15 cellular contexts compared by ENCODE assay signal in genomic region chr9:126877418-126877817, GRCh38. TPM values are rescaled to one million over a fixed set of nuclear protein-coding genes. Genes with fewer than 3 reads are reported as not detected.
DNase-seq lines count a peak whose midpoint lies in the region; ATAC-seq and TF ChIP-seq lines count a peak whose summit lies in the region.
"Had no signal": no experiment of that assay in that cellular context is flagged by ENCODE, and none has a peak within 500 bp of the region (broad histone marks: within the 10 kb centered on the region; RNA-seq: fewer than 3 reads in every experiment).

No MANE protein-coding gene starts in this region.

- H3K36me3 ChIP-seq in upper lobe of left lung, result peaks cover 5 to 32% (median 21%) of the 10 kb centered on the region in 4 donors

- POLR2A ChIA-PET in T-cell (lab: Charles Lee), result no interaction called here

- H3K4me3 Mint-ChIP-seq in activated naive CD4-positive, alpha-beta T cell treated with anti-CD3 and anti-CD28 coated beads, Interleukin-2, amount 50 U/mL, for 24 hours, result no peak overlapping the region
- no peak overlapping the region for H3K4me3 Mint-ChIP-seq in activated naive CD4-positive, alpha-beta T cell treated with anti-CD3 and anti-CD28 coated beads for 36 hours
- H3K4me3 Mint-ChIP-seq in T-cell, result peak overlapping the region in 1 of 3 donors; percentile 29
- H3K4me3 Mint-ChIP-seq in effector memory CD8-positive, alpha-beta T cell, result peak overlapping the region; percentile 60 to 63
- H3K4me3 Mint-ChIP-seq in stimulated activated effector memory CD8-positive, alpha-beta T cell treated with anti-CD3 and anti-CD28 coated beads, Interleukin-12 subunit alpha, Interleukin-12 subunit beta, amount 100 ng/mL, for 72 hours, result no peak overlapping the region
- H3K4me3 Mint-ChIP-seq: CD4-positive, CD25-positive, alpha-beta regulatory T cell had no signal

- no peaks in the 10 kb centered on the region for H3K9me3 ChIP-seq in upper lobe of left lung

- TF ChIP-seq CTCF in upper lobe of left lung (IDR thresholded peaks at IDR 0.05), result no peak

- H3K9me3 Mint-ChIP-seq in activated naive CD4-positive, alpha-beta T cell treated with anti-CD3 and anti-CD28 coated beads, Interleukin-2, amount 50 U/mL, for 24 hours, result no peaks in the 10 kb centered on the region
- no peaks in the 10 kb centered on the region for H3K9me3 Mint-ChIP-seq in activated naive CD4-positive, alpha-beta T cell treated with anti-CD3 and anti-CD28 coated beads for 36 hours
- no peaks in the 10 kb centered on the region for H3K9me3 Mint-ChIP-seq in T-cell
- H3K9me3 Mint-ChIP-seq in effector memory CD8-positive, alpha-beta T cell, result no peaks in the 10 kb centered on the region
- H3K9me3 Mint-ChIP-seq in stimulated activated effector memory CD8-positive, alpha-beta T cell treated with anti-CD3 and anti-CD28 coated beads, Interleukin-12 subunit alpha, Interleukin-12 subunit beta, amount 100 ng/mL, for 72 hours, result no peaks in the 10 kb centered on the region

- intact Hi-C loops in activated naive CD4-positive, alpha-beta T cell treated with anti-CD3 and anti-CD28 coated beads for 36 hours (cut with micrococcal nuclease), result no loop called here

- peaks cover 40% of the 10 kb centered on the region for H3K4me1 Mint-ChIP-seq in activated naive CD4-positive, alpha-beta T cell treated with anti-CD3 and anti-CD28 coated beads, Interleukin-2, amount 50 U/mL, for 24 hours
- peaks cover 22% of the 10 kb centered on the region for H3K4me1 Mint-ChIP-seq in activated naive CD4-positive, alpha-beta T cell treated with anti-CD3 and anti-CD28 coated beads for 36 hours (ENCODE audit: low read depth)
- peaks cover 33 to 42% (median 37%) of the 10 kb centered on the region in 3 donors for H3K4me1 Mint-ChIP-seq in T-cell
- H3K4me1 Mint-ChIP-seq in effector memory CD8-positive, alpha-beta T cell (ENCODE audit: low read depth in 2 of 2), result peaks cover 23 to 33% of the 10 kb centered on the region in 2 donors
- peaks cover 27% of the 10 kb centered on the region for H3K4me1 Mint-ChIP-seq in stimulated activated effector memory CD8-positive, alpha-beta T cell treated with anti-CD3 and anti-CD28 coated beads, Interleukin-12 subunit alpha, Interleukin-12 subunit beta, amount 100 ng/mL, for 72 hours

- no peak overlapping the region for H3K27ac ChIP-seq in upper lobe of left lung
- H3K27ac ChIP-seq: RWPE1 had no signal

- no peak for TF ChIP-seq EP300 in upper lobe of left lung (IDR thresholded peaks at IDR 0.05)

- H3K27me3 ChIP-seq in upper lobe of left lung, result no peaks in the 10 kb centered on the region

- H3K4me3 ChIP-seq in upper lobe of left lung, result no peak overlapping the region
- H3K4me3 ChIP-seq: K562 had no signal

- 84 to 86% methylated on average over 9 of the region's 9 CpGs for WGBS in upper lobe of left lung, 2 donors

- DNase-seq in activated naive CD4-positive, alpha-beta T cell treated with anti-CD3 and anti-CD28 coated beads for 36 hours, result no peak
- peak in 7 of 34 experiments; percentile 1 to 18 (median 6) for DNase-seq in T-cell
- DNase-seq in effector memory CD8-positive, alpha-beta T cell, result peak; percentile 7 to 14 (median 11)
- no peak for DNase-seq in stimulated activated effector memory CD8-positive, alpha-beta T cell treated with anti-CD3 and anti-CD28 coated beads, Interleukin-12 subunit alpha, Interleukin-12 subunit beta, amount 100 ng/mL, for 72 hours (ENCODE audit: low spot score in 2 of 2)
- DNase-seq in occipital lobe (lab: John Stamatoyannopoulos, UW), result no peak
- DNase-seq in upper lobe of left lung, result no peak
- DNase-seq in GM19240 (ENCODE audit: insufficient read length, low spot score), result no peak
- DNase-seq: DND-41, GF-D8, NCI-H345, NCI-H526 treated with DMSO at 0.1 percent for 48 hours had no signal

- no peak for TF ChIP-seq POLR2A in upper lobe of left lung (IDR thresholded peaks at IDR 0.05)

- ATAC-seq in T-cell (replicated peaks in 1 of 4), result peak; percentile 45 to 85 (median 56)
- ATAC-seq in effector memory CD8-positive, alpha-beta T cell (replicated peaks), result peak; percentile 94
- no peak for ATAC-seq in stimulated activated effector memory CD8-positive, alpha-beta T cell treated with anti-CD3 and anti-CD28 coated beads, Interleukin-12 subunit alpha, Interleukin-12 subunit beta, amount 100 ng/mL, for 72 hours
- no peak for ATAC-seq in upper lobe of left lung (ENCODE audit: low FRiP score in 2 of 2)
- ATAC-seq: K562 had no signal

- peak overlapping the region; percentile 17 for H3K27ac Mint-ChIP-seq in activated naive CD4-positive, alpha-beta T cell treated with anti-CD3 and anti-CD28 coated beads, Interleukin-2, amount 50 U/mL, for 24 hours
- no peak overlapping the region for H3K27ac Mint-ChIP-seq in activated naive CD4-positive, alpha-beta T cell treated with anti-CD3 and anti-CD28 coated beads for 36 hours
- peak overlapping the region; percentile 66 to 68 for H3K27ac Mint-ChIP-seq in T-cell
- peak overlapping the region; percentile 75 to 86 for H3K27ac Mint-ChIP-seq in effector memory CD8-positive, alpha-beta T cell
- peak overlapping the region; percentile 71 for H3K27ac Mint-ChIP-seq in stimulated activated effector memory CD8-positive, alpha-beta T cell treated with anti-CD3 and anti-CD28 coated beads, Interleukin-12 subunit alpha, Interleukin-12 subunit beta, amount 100 ng/mL, for 72 hours

- CTCF ChIA-PET in activated naive CD4-positive, alpha-beta T cell treated with anti-CD3 and anti-CD28 coated beads for 36 hours (lab: Charles Lee), result no interaction called here
- CTCF ChIA-PET in T-cell (lab: Charles Lee), result no interaction called here

- no peaks in the 10 kb centered on the region for H3K36me3 Mint-ChIP-seq in activated naive CD4-positive, alpha-beta T cell treated with anti-CD3 and anti-CD28 coated beads, Interleukin-2, amount 50 U/mL, for 24 hours
- H3K36me3 Mint-ChIP-seq in activated naive CD4-positive, alpha-beta T cell treated with anti-CD3 and anti-CD28 coated beads for 36 hours (ENCODE audit: low read depth), result peaks cover 11% of the 10 kb centered on the region
- peaks cover 29% of the 10 kb centered on the region for H3K36me3 Mint-ChIP-seq in T-cell
- peaks cover 14% of the 10 kb centered on the region for H3K36me3 Mint-ChIP-seq in effector memory CD8-positive, alpha-beta T cell (ENCODE audit: insufficient read depth)
- H3K36me3 Mint-ChIP-seq in stimulated activated effector memory CD8-positive, alpha-beta T cell treated with anti-CD3 and anti-CD28 coated beads, Interleukin-12 subunit alpha, Interleukin-12 subunit beta, amount 100 ng/mL, for 72 hours, result peaks cover 25% of the 10 kb centered on the region

- H3K27me3 Mint-ChIP-seq in activated naive CD4-positive, alpha-beta T cell treated with anti-CD3 and anti-CD28 coated beads, Interleukin-2, amount 50 U/mL, for 24 hours, result no peaks in the 10 kb centered on the region
- no peaks in the 10 kb centered on the region for H3K27me3 Mint-ChIP-seq in activated naive CD4-positive, alpha-beta T cell treated with anti-CD3 and anti-CD28 coated beads for 36 hours (ENCODE audit: low read depth)
- no peaks in the 10 kb centered on the region for H3K27me3 Mint-ChIP-seq in T-cell
- H3K27me3 Mint-ChIP-seq in effector memory CD8-positive, alpha-beta T cell, result no peaks in the 10 kb centered on the region
- H3K27me3 Mint-ChIP-seq: CD4-positive, CD25-positive, alpha-beta regulatory T cell had no signal

- peaks cover 0 to 11% (median 1%) of the 10 kb centered on the region in 4 donors for H3K4me1 ChIP-seq in upper lobe of left lung

RNA-seq across cellular contexts. Expression of gene ZBTB34, which starts 17.0 kb away (rescaled TPM):
- 1 to 10 TPM; 4.2 to 4.6 TPM for total RNA-seq in activated naive CD4-positive, alpha-beta T cell treated with anti-CD3 and anti-CD28 coated beads for 36 hours
- 1 to 10 TPM; 5.4 to 8.7 (median 7.9) TPM for total RNA-seq in T-cell
- 83.0 TPM for total RNA-seq in occipital lobe
- 10 to 100 TPM in 5 of 6 donors, 1 to 10 TPM in 1; 9.5 to 21.3 (median 13.5) TPM for total RNA-seq in upper lobe of left lung

RNA-seq across cellular contexts. Expression of gene RALGPS1, which starts 37.2 kb away (rescaled TPM):
- total RNA-seq in activated naive CD4-positive, alpha-beta T cell treated with anti-CD3 and anti-CD28 coated beads for 36 hours, result 1 to 10 TPM; 2.1 to 2.4 TPM
- total RNA-seq in T-cell (10 to 100 TPM in 1 of 5 donors, 1 to 10 TPM in 4; 7.3 to 13.9 (median 9.4) TPM), occipital lobe (86.6 TPM), upper lobe of left lung (10 to 100 TPM; 12.3 to 52.4 (median 17.1) TPM)

Comparison
In these comparisons a context has a peak if more than half of its experiments do, and no peak if none do; other contexts are left out.
1. H3K4me3 Mint-ChIP-seq: peak in effector memory CD8-positive, alpha-beta T cell (2 of 2); none in activated naive CD4-positive, alpha-beta T cell treated with anti-CD3 and anti-CD28 coated beads, Interleukin-2, amount 50 U/mL, for 24 hours (single experiment), activated naive CD4-positive, alpha-beta T cell treated with anti-CD3 and anti-CD28 coated beads for 36 hours (single experiment) and stimulated activated effector memory CD8-positive, alpha-beta T cell treated with anti-CD3 and anti-CD28 coated beads, Interleukin-12 subunit alpha, Interleukin-12 subunit beta, amount 100 ng/mL, for 72 hours (single experiment).
2. DNase-seq: peak in effector memory CD8-positive, alpha-beta T cell (3 of 3); none in activated naive CD4-positive, alpha-beta T cell treated with anti-CD3 and anti-CD28 coated beads for 36 hours (single experiment), stimulated activated effector memory CD8-positive, alpha-beta T cell treated with anti-CD3 and anti-CD28 coated beads, Interleukin-12 subunit alpha, Interleukin-12 subunit beta, amount 100 ng/mL, for 72 hours (0 of 2), occipital lobe (single experiment), upper lobe of left lung (0 of 2) and GM19240 (single experiment).
3. ATAC-seq: peak in T-cell (4 of 4) and effector memory CD8-positive, alpha-beta T cell (single experiment); none in stimulated activated effector memory CD8-positive, alpha-beta T cell treated with anti-CD3 and anti-CD28 coated beads, Interleukin-12 subunit alpha, Interleukin-12 subunit beta, amount 100 ng/mL, for 72 hours (single experiment) and upper lobe of left lung (0 of 2).